Comparison of ENCODE assay signal across 17 cellular contexts in genomic region chr1:182119631-182120030, GRCh38. TPM values are rescaled to one million over a fixed set of nuclear protein-coding genes. Genes with fewer than 3 reads are reported as not detected.
"Had no signal": no experiment of that assay in that cellular context is flagged by ENCODE, and none has a peak within 500 bp of the region (broad histone marks: within the 10 kb centered on the region; RNA-seq: fewer than 3 reads in every experiment).

No MANE protein-coding gene starts in this region.

- H3K27me3 Mint-ChIP-seq: activated naive CD4-positive, alpha-beta T cell treated with anti-CD3 and anti-CD28 coated beads, Interleukin-2, amount 50 U/mL, for 24 hours had no signal

- H3K36me3 Mint-ChIP-seq: activated naive CD4-positive, alpha-beta T cell treated with anti-CD3 and anti-CD28 coated beads, Interleukin-2, amount 50 U/mL, for 24 hours; naive thymus-derived CD8-positive, alpha-beta T cell had no signal

- H3K4me1 ChIP-seq: sigmoid colon had no signal

- ATAC-seq: naive thymus-derived CD8-positive, alpha-beta T cell; stimulated activated naive CD8-positive, alpha-beta T cell treated with anti-CD3 and anti-CD28 coated beads, Interleukin-15, Interleukin-2, amounts not matched to agents 100 U/mL and 50 U/mL, for 24 hours had no signal

- H3K36me3 ChIP-seq: brain microvascular endothelial cell, esophagus squamous epithelium, sigmoid colon had no signal

- H3K27me3 ChIP-seq: brain microvascular endothelial cell, esophagus squamous epithelium, testis had no signal

- H3K9me3 Mint-ChIP-seq: activated naive CD4-positive, alpha-beta T cell treated with anti-CD3 and anti-CD28 coated beads, Interleukin-2, amount 50 U/mL, for 24 hours; naive thymus-derived CD8-positive, alpha-beta T cell had no signal

- DNase-seq: activated CD4-positive, alpha-beta T cell treated with anti-CD3 and anti-CD28 coated beads, Interleukin-2, amount 50 U/mL, for 1 hour; activated CD4-positive, CD25-positive, alpha-beta regulatory T cell; activated T-cell treated with anti-CD3 and anti-CD28 coated beads, Interleukin-2, amount 50 U/mL, for 1 hour; brain microvascular endothelial cell; esophagus squamous epithelium; glutamatergic neuron; left colon; naive thymus-derived CD8-positive, alpha-beta T cell; psoas muscle; sigmoid colon; stimulated activated CD4-positive, alpha-beta T cell treated with anti-CD3 and anti-CD28 coated beads, Interleukin-2, amount 100 ng/mL, for 48 hours; stimulated activated naive CD8-positive, alpha-beta T cell treated with anti-CD3 and anti-CD28 coated beads, Interleukin-15, Interleukin-2, amounts not matched to agents 100 U/mL and 50 U/mL, for 24 hours; testis had no signal

- H3K4me3 Mint-ChIP-seq: activated naive CD4-positive, alpha-beta T cell treated with anti-CD3 and anti-CD28 coated beads, Interleukin-2, amount 50 U/mL, for 24 hours; naive thymus-derived CD8-positive, alpha-beta T cell had no signal

- H3K4me3 ChIP-seq: esophagus squamous epithelium, lung, psoas muscle, sigmoid colon, testis had no signal

- H3K27ac Mint-ChIP-seq: activated naive CD4-positive, alpha-beta T cell treated with anti-CD3 and anti-CD28 coated beads, Interleukin-2, amount 50 U/mL, for 24 hours; naive thymus-derived CD8-positive, alpha-beta T cell had no signal

- H3K9me3 ChIP-seq: esophagus squamous epithelium, psoas muscle, sigmoid colon, testis had no signal

- H3K4me1 Mint-ChIP-seq: activated naive CD4-positive, alpha-beta T cell treated with anti-CD3 and anti-CD28 coated beads, Interleukin-2, amount 50 U/mL, for 24 hours had no signal

- H3K27ac ChIP-seq: brain microvascular endothelial cell, sigmoid colon had no signal

RNA-seq across cellular contexts. Expression of gene ZNF648, which starts 58.1 kb away (rescaled TPM):
- total RNA-seq: activated CD8-positive, alpha-beta memory T cell treated with anti-CD3 and anti-CD28 coated beads for 36 hours; left colon; naive thymus-derived CD8-positive, alpha-beta T cell; T-helper 1 cell treated with Interleukin-12 subunit alpha and Interleukin-12 subunit beta and Interleukin-4 antibody, amounts not matched to agents 30 ng/mL and 1 ng/mL, for 36 hours had no signal
- polyA plus RNA-seq: naive thymus-derived CD8-positive, alpha-beta T cell had no signal
